In the genomic region with DNA sequence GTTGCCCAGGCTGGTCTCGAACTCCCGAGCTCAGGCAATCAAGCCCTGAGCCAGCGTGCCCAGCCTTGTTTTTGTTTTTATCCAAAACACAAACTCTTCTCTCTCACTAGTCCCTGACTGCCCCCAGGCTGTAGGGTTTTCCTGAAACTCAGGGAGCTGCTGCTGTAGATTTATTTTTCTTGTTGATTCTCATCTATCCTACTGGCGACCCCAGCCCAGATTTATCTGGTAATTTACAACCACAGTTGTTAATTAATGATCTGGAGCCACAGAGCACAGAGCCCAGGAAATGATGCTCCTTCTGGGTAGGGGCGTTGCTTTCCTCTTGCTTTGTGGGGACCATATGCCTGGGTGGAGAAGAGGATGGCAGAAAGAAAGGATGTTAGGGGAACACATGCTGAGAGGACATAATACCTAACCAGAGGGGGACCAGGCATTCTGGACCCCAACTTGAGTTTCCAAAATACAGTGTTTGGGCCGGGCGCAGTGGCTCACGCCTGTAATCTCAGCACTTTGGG, we compare ENCODE assay signal across 1 cellular context.
TF ChIP-seq lines count a peak whose summit lies in the region.

No MANE protein-coding gene starts in this region.

TF ChIP-seq in HepG2, 621 proteins besides CTCF, POLR2A, EP300 and RAD21 (continued from another document):
- TF ChIP-seq DZIP1 (CRISPR knock-in tag; IDR thresholded peaks at IDR 0.05), result no peak
